Comparison of ENCODE assay signal across 8 cellular contexts in the genomic region with DNA sequence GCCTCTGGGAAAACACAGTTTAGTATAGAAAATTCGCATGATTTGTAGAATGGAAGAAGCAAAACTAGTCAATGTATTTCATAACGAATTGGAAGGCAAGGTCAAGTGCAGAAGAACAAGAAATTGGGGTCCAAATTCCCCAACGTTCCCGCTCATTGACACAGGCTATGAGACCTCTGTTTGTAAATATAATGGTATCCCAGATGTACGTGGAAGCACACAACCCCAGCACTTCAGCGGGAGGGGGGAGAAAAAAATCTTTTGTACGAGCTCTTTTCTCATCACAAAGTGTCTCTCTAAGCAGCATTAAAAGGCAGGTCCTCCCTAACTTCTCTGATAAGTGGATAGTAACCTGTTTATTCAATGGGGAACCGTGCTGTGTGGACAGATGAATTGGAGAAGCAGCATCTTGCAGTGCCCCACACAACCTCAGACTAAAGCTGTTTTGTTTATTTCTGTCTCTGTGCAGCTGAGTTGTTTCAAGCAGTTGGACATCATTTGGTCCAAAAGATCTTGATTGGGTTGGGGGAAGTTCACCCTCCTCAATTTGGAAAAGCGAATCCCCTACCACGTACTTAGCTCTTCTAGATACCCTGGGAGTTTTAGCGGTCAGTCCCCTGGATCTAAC. TPM values are rescaled to one million over a fixed set of nuclear protein-coding genes. Genes with fewer than 3 reads are reported as not detected.
A peak's percentile ranks its signal among the peaks of the same experiment; 100 is the strongest.
DNase-seq lines count a peak whose midpoint lies in the region; ATAC-seq and TF ChIP-seq lines count a peak whose summit lies in the region.

No MANE protein-coding gene starts in this region.

- peaks cover 6% of the 10 kb centered on the region; the same call in 1 of the 2 replicates for H3K79me2 ChIP-seq in OCI-LY3 (ENCODE audit: low read length)

- peak overlapping the region; percentile 83 for H3K27ac Mint-ChIP-seq in endodermal cell

- intact Hi-C loops in ovary (cut with DNase I) = loop anchor here (5.0 to 10.0 kb wide), 9 partner anchors 74 to 271 kb away; partner anchors contain the start of gene NARS2 (in 1 of the 4)

- WGBS in endodermal cell (ENCODE audit: insufficient coverage in 1 of 2, insufficient read length in 1 of 2), 2 experiments = 56 to 63% methylated on average over 8 to 11 of the region's 11 CpGs
- 4 to 11% (median 8%) methylated on average over 11 of the region's 11 CpGs for WGBS in ovary, 3 donors

- H3K4me1 ChIP-seq in ES-I3 (ENCODE audit: insufficient read depth, low read length) (peaks cover 4% of the 10 kb centered on the region), OCI-LY3 (ENCODE audit: low read length) (peaks cover 53% of the 10 kb centered on the region), endodermal cell (ENCODE audit: control insufficient read depth, insufficient read depth, low read length) (peaks cover 5% of the 10 kb centered on the region), ovary (ENCODE audit: insufficient read depth) (peaks cover 12% of the 10 kb centered on the region)

- no peaks in the 10 kb centered on the region for H3K9me3 Mint-ChIP-seq in endodermal cell

- TF ChIP-seq EP300 in ovary (IDR thresholded peaks at IDR 0.05) = no peak

- ATAC-seq in GM21390 (IDR thresholded peaks at IDR 0.05; ENCODE audit: unreplicated experiment) = no peak
- ATAC-seq in HG03439 (IDR thresholded peaks at IDR 0.05; ENCODE audit: unreplicated experiment) = no peak

- H3K4me1 Mint-ChIP-seq in endodermal cell = peaks cover 48% of the 10 kb centered on the region

- H3K4me2 ChIP-seq in OCI-LY3 (ENCODE audit: low read length) = peak overlapping the region; percentile 81

- H2AFZ ChIP-seq in OCI-LY3 (ENCODE audit: low read depth, low read length) = no peak overlapping the region

- no peaks in the 10 kb centered on the region for H3K9me3 ChIP-seq in ES-I3 (ENCODE audit: control insufficient read depth, insufficient read depth, low read length)
- no peaks in the 10 kb centered on the region for H3K9me3 ChIP-seq in OCI-LY3 (ENCODE audit: insufficient read depth, low read length)
- no peaks in the 10 kb centered on the region for H3K9me3 ChIP-seq in endodermal cell (ENCODE audit: control insufficient read depth, low read length)
- no peaks in the 10 kb centered on the region for H3K9me3 ChIP-seq in ovary

- H3K27ac ChIP-seq in OCI-LY3 (ENCODE audit: low read length) (no peak overlapping the region), endodermal cell (ENCODE audit: low read depth, low read length) (no peak overlapping the region), ovary (peak overlapping the region; percentile 94 to 96)

- peak overlapping the region; percentile 79; the same call in 1 of the 2 replicates for H3K4me3 ChIP-seq in OCI-LY3 (ENCODE audit: low read length)
- H3K4me3 ChIP-seq in endodermal cell (ENCODE audit: low read length) = peak overlapping the region; percentile 93
- H3K4me3 ChIP-seq in ovary = peak overlapping the region; percentile 92

- no peaks in the 10 kb centered on the region for H4K20me1 ChIP-seq in OCI-LY3 (ENCODE audit: insufficient read depth, low read length)

- no peak for DNase-seq in endodermal cell
- DNase-seq in ovary = no peak
- DNase-seq in NCI-H2107 treated with DMSO at 0.1 percent for 48 hours (lab: John Stamatoyannopoulos, UW; ENCODE audit: unreplicated experiment) = no peak
- DNase-seq in NCI-H774 (lab: John Stamatoyannopoulos, UW) = no peak

- peaks cover 3% of the 10 kb centered on the region for H3K36me3 Mint-ChIP-seq in endodermal cell (ENCODE audit: low read depth)

- peaks cover 21% of the 10 kb centered on the region for H3K27me3 Mint-ChIP-seq in endodermal cell (ENCODE audit: insufficient read depth)

- no peak for TF ChIP-seq POLR2A in ovary (IDR thresholded peaks at IDR 0.05)

- H3K27me3 ChIP-seq in OCI-LY3 (ENCODE audit: low read depth, low read length) (no peaks in the 10 kb centered on the region), endodermal cell (ENCODE audit: control insufficient read depth, insufficient read depth, low read length, poor library complexity, severe bottlenecking) (no peaks in the 10 kb centered on the region), ovary (no peaks in the 10 kb centered on the region)

- peak overlapping the region; percentile 84; the same call in 1 of the 2 replicates for H3K9ac ChIP-seq in ES-I3 (ENCODE audit: low read depth, low read length)
- no peak overlapping the region for H3K9ac ChIP-seq in OCI-LY3 (ENCODE audit: low read length)
- peak overlapping the region; percentile 72 for H3K9ac ChIP-seq in endodermal cell (ENCODE audit: extremely low read depth, low read length, poor library complexity, severe bottlenecking)

- TF ChIP-seq CTCF in OCI-LY3 (IDR thresholded peaks at IDR 0.05; ENCODE audit: low read depth, low read length) (no peak), endodermal cell (conservative IDR thresholded peaks at IDR 0.05) (no peak), ovary (IDR thresholded peaks at IDR 0.05) (no peak)

- H3K36me3 ChIP-seq in ES-I3 (ENCODE audit: insufficient read depth, low read length) = no peaks in the 10 kb centered on the region
- no peaks in the 10 kb centered on the region for H3K36me3 ChIP-seq in OCI-LY3 (replicated peaks; ENCODE audit: low read depth, low read length)
- no peaks in the 10 kb centered on the region for H3K36me3 ChIP-seq in endodermal cell (ENCODE audit: control insufficient read depth, insufficient read depth, low read length)
- no peaks in the 10 kb centered on the region for H3K36me3 ChIP-seq in ovary

- peak overlapping the region; percentile 85 for H3K4me3 Mint-ChIP-seq in endodermal cell

RNA-seq across cellular contexts. Expression of gene GAB2, which starts 1.1 kb away (rescaled TPM):
- total RNA-seq in endodermal cell (10 to 100 TPM; 26.9 to 62.8 TPM), ovary (10 to 100 TPM; 34.9 to 64.6 (median 50.5) TPM)
- polyA plus RNA-seq in endodermal cell (2013, experiment 1 of 2) = 23.2 TPM
- polyA plus RNA-seq in endodermal cell (2013, experiment 2 of 2) = 27.1 TPM
- 10 to 100 TPM; 30.9 to 33.9 TPM for polyA plus RNA-seq in ovary

Comparison
In these comparisons a context has a peak if more than half of its experiments do, and no peak if none do; other contexts are left out.
1. H3K27ac ChIP-seq: peak in ovary (2 of 2); none in OCI-LY3 (single experiment) and endodermal cell (single experiment).
2. Peak in every context shown above with its lines, with median percentiles within 50 percentile points of each other: H3K4me3 ChIP-seq.